In the genomic region with DNA sequence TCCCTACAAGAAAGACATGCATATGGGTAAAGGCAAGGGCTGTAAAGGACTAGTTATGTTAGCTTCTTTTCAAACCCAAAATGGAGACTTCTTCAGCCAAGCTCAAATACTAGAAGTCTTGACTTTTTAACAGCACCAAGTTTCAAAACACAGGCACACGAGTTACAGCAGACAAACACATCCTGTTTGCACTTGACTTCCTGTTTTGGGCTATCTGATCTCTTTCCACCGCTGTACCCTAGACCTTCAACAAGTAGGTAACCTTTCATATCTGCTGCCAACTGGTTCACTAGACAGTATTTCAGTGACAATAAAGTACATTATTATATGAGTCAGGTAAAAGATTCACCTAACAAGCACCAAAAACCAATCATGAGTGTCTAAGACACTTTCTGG, we compare ENCODE assay signal across 8 cellular contexts. TPM values are rescaled to one million over a fixed set of nuclear protein-coding genes. Genes with fewer than 3 reads are reported as not detected.
A peak's percentile ranks its signal among the peaks of the same experiment; 100 is the strongest.
DNase-seq lines count a peak whose midpoint lies in the region; ATAC-seq and TF ChIP-seq lines count a peak whose summit lies in the region.

No MANE protein-coding gene starts in this region.

- peaks cover 21 to 62% (median 47%) of the 10 kb centered on the region in 4 donors for H3K4me1 ChIP-seq in stomach

- ATAC-seq in HG02938 (IDR thresholded peaks at IDR 0.05; ENCODE audit: unreplicated experiment) (peak; percentile 54), T-helper 17 cell (peak; percentile 89)

- 0 to 10% (median 3%) methylated on average over 2 of the region's 2 CpGs for WGBS in stomach, 5 donors

- H3K4me3 Mint-ChIP-seq in T-helper 17 cell = peak overlapping the region; percentile 84

- peak overlapping the region; percentile 2 for H3K4me3 ChIP-seq in fibroblast of villous mesenchyme (ENCODE audit: low read depth, low read length)
- H3K4me3 ChIP-seq in stomach = no peak overlapping the region

- H3K4me1 Mint-ChIP-seq in T-helper 17 cell = peaks cover 66% of the 10 kb centered on the region

- H3K27me3 ChIP-seq in stomach = no peaks in the 10 kb centered on the region

- no peaks in the 10 kb centered on the region for H3K27me3 Mint-ChIP-seq in T-helper 17 cell

- no peaks in the 10 kb centered on the region for H3K9me3 ChIP-seq in T-helper 17 cell (ENCODE audit: control insufficient read depth, low read length, poor library complexity, severe bottlenecking)
- no peaks in the 10 kb centered on the region for H3K9me3 ChIP-seq in stomach

- no peak for TF ChIP-seq POLR2A in stomach (IDR thresholded peaks at IDR 0.05)

- H3K36me3 Mint-ChIP-seq in T-helper 17 cell (ENCODE audit: low read depth) = peaks cover 10% of the 10 kb centered on the region

- intact Hi-C loops in stomach (cut with DNase I; ENCODE audit: low total_unique reads) = no loop called here

- TF ChIP-seq EP300 in stomach (IDR thresholded peaks at IDR 0.05) = no peak

- no peaks in the 10 kb centered on the region for H3K36me3 ChIP-seq in stomach

- peak overlapping the region in 4 of 5 donors; percentile 34 to 79 (median 60) for H3K27ac ChIP-seq in stomach

- no peak for TF ChIP-seq CTCF in fibroblast of villous mesenchyme (IDR thresholded peaks at IDR 0.05; ENCODE audit: insufficient read depth, low read depth, low read length)
- no peak for TF ChIP-seq CTCF in stomach (IDR thresholded peaks at IDR 0.05)

- DNase-seq in NCI-H2029 treated with DMSO at 0.1 percent for 48 hours (lab: John Stamatoyannopoulos, UW) (peak; percentile 11), NCI-H2029 (lab: John Stamatoyannopoulos, UW) (no peak), T-helper 17 cell (peak in 2 of 3 donors; percentile 18 to 29), fibroblast of villous mesenchyme (ENCODE audit: low read depth) (peak; percentile 75), stomach (no peak), NCI-H1417 treated with DMSO at 0.1 percent for 48 hours (lab: John Stamatoyannopoulos, UW) (no peak), pons (ENCODE audit: low spot score) (no peak)

- H3K27ac Mint-ChIP-seq in T-helper 17 cell = peak overlapping the region; percentile 90

RNA-seq across cellular contexts. Expression of gene RFFL, which starts 12.3 kb away (rescaled TPM):
- total RNA-seq in T-helper 17 cell = 10 to 100 TPM; 71.0 to 72.1 TPM
- total RNA-seq in fibroblast of villous mesenchyme = 11.9 and 15.1 TPM in 2 replicates
- total RNA-seq in stomach = 10 to 100 TPM; 10.7 to 31.0 (median 20.4) TPM
- polyA plus RNA-seq in stomach = 10 to 100 TPM in 1 of 3 donors, 1 to 10 TPM in 2; 6.2 to 14.5 (median 7.2) TPM

Comparison
In these comparisons a context has a peak if more than half of its experiments do, and no peak if none do; other contexts are left out.
1. DNase-seq: peak in NCI-H2029 treated with DMSO at 0.1 percent for 48 hours (single experiment), T-helper 17 cell (2 of 3) and fibroblast of villous mesenchyme (single experiment); none in NCI-H2029 (single experiment), stomach (single experiment), NCI-H1417 treated with DMSO at 0.1 percent for 48 hours (single experiment) and pons (single experiment).